Comparison of ENCODE assay signal across 9 cellular contexts in the genomic region with DNA sequence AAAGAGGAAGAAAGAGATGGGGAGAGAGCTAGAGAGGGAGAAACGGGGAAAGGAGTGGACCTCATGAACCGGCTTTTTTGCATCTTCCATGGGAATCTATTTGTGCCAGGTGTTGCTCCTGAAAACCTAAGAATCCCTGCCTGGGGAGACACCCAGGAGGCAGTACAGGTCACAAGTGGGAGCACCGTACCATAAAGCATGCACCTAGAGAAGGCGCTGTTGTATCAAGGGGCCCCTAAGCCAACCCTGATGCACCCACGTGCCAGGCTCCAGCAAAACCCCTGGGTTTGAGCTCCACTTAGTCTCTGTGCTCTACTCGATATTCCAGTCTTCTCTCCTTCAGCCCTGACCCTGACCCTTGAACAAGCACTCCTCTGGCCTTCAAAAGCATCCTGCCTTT.
"Had no signal": no experiment of that assay in that cellular context is flagged by ENCODE, and none has a peak within 500 bp of the region (broad histone marks: within the 10 kb centered on the region; RNA-seq: fewer than 3 reads in every experiment).

No MANE protein-coding gene starts in this region.

- H3K27ac ChIP-seq: GM23248, HL-60, KMS-11 had no signal

- H3K4me1 ChIP-seq: HAP-1 had no signal

- DNase-seq: GM23248, H7, HFFc6, KBM-7 had no signal

- H3K4me3 ChIP-seq: GM23248, HAP-1 had no signal

- H3K9me3 ChIP-seq: HAP-1 had no signal

- H3K36me3 ChIP-seq: HAP-1 had no signal

- ATAC-seq: HCT116, HepG2 had no signal
